Comparison of ENCODE assay signal across 17 cellular contexts in the genomic region with DNA sequence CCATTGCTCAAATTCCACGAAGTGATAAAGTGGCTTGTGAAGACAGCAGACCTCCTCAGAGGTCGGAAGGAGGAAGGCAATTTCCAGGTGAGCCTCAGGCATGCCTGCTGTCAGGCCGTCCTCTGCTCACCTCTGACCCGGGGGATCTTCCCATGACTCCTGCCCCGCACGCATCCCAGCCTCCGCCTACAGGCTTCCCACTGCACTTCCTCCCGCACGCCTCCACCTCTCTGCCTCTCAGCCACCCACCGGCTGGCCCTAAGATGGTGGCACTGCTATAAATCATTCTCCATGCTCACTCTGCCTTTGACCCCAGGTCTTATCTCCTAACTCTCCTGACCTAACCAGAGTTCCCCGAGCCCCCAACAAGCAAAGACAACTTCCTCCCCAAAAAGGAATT. TPM values are rescaled to one million over a fixed set of nuclear protein-coding genes. Genes with fewer than 3 reads are reported as not detected.
DNase-seq lines count a peak whose midpoint lies in the region; ATAC-seq, FAIRE-seq and TF ChIP-seq lines count a peak whose summit lies in the region.
"Had no signal": no experiment of that assay in that cellular context is flagged by ENCODE, and none has a peak within 500 bp of the region (broad histone marks: within the 10 kb centered on the region; RNA-seq: fewer than 3 reads in every experiment).

No MANE protein-coding gene starts in this region.

- H3K4me1 ChIP-seq in HEK293 (ENCODE audit: control insufficient read depth, insufficient read depth, low read length) (no peaks in the 10 kb centered on the region), astrocyte (ENCODE audit: insufficient read depth, low read length) (no peaks in the 10 kb centered on the region), keratinocyte (ENCODE audit: control insufficient read depth, extremely low read depth, insufficient read depth, low read length) (peaks cover 10% of the 10 kb centered on the region)
- H3K4me1 ChIP-seq: A549, BE2C, HAP-1, Peyer's patch, SJSA1 had no signal

- H3K27me3 ChIP-seq in astrocyte (ENCODE audit: insufficient read depth, low read length) (no peaks in the 10 kb centered on the region), keratinocyte (ENCODE audit: control insufficient read depth, extremely low read depth, insufficient read depth, low read length) (no peaks in the 10 kb centered on the region)
- H3K27me3 ChIP-seq: BE2C, Peyer's patch, SJSA1 had no signal

- H3K27ac ChIP-seq in HEK293 (ENCODE audit: extremely low read depth, low read depth, low read length) (no peak overlapping the region), astrocyte (ENCODE audit: low read depth, low read length) (no peak overlapping the region), keratinocyte (ENCODE audit: control insufficient read depth, insufficient read depth, low read length) (no peak overlapping the region)
- H3K27ac ChIP-seq: Peyer's patch, SJSA1 had no signal

- H3K9ac ChIP-seq in astrocyte (ENCODE audit: low read length) (no peak overlapping the region), keratinocyte (ENCODE audit: control insufficient read depth, extremely low read depth, insufficient read depth, low read length) (no peak overlapping the region)

- CTCF ChIA-PET in HEK293 (lab: Yijun Ruan, JAX): interaction anchor here (1.6 kb wide), 1 partner anchor 13 kb away, joined by 4 read pairs; no protein-coding TSS in a partner anchor

- POLR2A ChIA-PET in HEK293 (lab: Yijun Ruan, JAX): no interaction called here

- H3K4me3 Mint-ChIP-seq in astrocyte (ENCODE audit: unreplicated experiment) (peak overlapping the region; percentile 9), immature natural killer cell (no peak overlapping the region)
- H3K4me3 Mint-ChIP-seq in activated naive CD8-positive, alpha-beta T cell treated with anti-CD3 and anti-CD28 coated beads, Interleukin-2, amount 50 U/mL, for 24 hours: no peak overlapping the region
- H3K4me3 Mint-ChIP-seq: IgD-negative memory B cell had no signal

- H3K4me3 ChIP-seq in HEK293 (ENCODE audit: low read depth, low read length): no peak overlapping the region
- no peak overlapping the region for H3K4me3 ChIP-seq in astrocyte (ENCODE audit: insufficient read depth, low read depth, low read length)
- H3K4me3 ChIP-seq in keratinocyte (ENCODE audit: control insufficient read depth in 2 of 3, extremely low read depth in 1 of 3, insufficient read depth in 2 of 3, low read depth in 1 of 3, low read length in 3 of 3): no peak overlapping the region
- H3K4me3 ChIP-seq: A549, HAP-1, Peyer's patch, SJSA1 had no signal

- FAIRE-seq in astrocyte (lab: Jason Lieb, UNC) (no peak), keratinocyte (lab: Jason Lieb, UNC) (no peak)
- FAIRE-seq: A549 had no signal

- H2AFZ ChIP-seq in astrocyte (ENCODE audit: low read depth, low read length) (no peak overlapping the region), keratinocyte (ENCODE audit: control insufficient read depth, low read length) (peak overlapping the region; percentile 38)

- H3K27ac Mint-ChIP-seq in astrocyte (ENCODE audit: unreplicated experiment) (no peak overlapping the region), immature natural killer cell (no peak overlapping the region)
- H3K27ac Mint-ChIP-seq in activated naive CD8-positive, alpha-beta T cell treated with anti-CD3 and anti-CD28 coated beads, Interleukin-2, amount 50 U/mL, for 24 hours: no peak overlapping the region
- H3K27ac Mint-ChIP-seq: IgD-negative memory B cell had no signal

- DNase-seq in astrocyte (ENCODE audit: low read depth) (no peak), keratinocyte (ENCODE audit: low read depth, low spot score) (no peak), immature natural killer cell (no peak)
- DNase-seq in activated naive CD8-positive, alpha-beta T cell treated with anti-CD3 and anti-CD28 coated beads, Interleukin-2, amount 50 U/mL, for 24 hours: no peak
- DNase-seq: BE2C, EL, NCI-H1105 treated with DMSO at 0.1 percent for 48 hours, NCI-H345, NCI-H82, Peyer's patch had no signal

- H3K36me3 ChIP-seq in HEK293 (ENCODE audit: control insufficient read depth in 2 of 2, insufficient read depth in 1 of 2, low read length in 2 of 2) (no peaks in the 10 kb centered on the region), astrocyte (ENCODE audit: insufficient read depth, low read length) (no peaks in the 10 kb centered on the region), keratinocyte (ENCODE audit: control insufficient read depth in 2 of 2, extremely low read depth in 1 of 2, insufficient read depth in 2 of 2, low read length in 2 of 2) (no peaks in the 10 kb centered on the region)
- H3K36me3 ChIP-seq: BE2C, HAP-1, Peyer's patch, SJSA1 had no signal

- H3K4me2 ChIP-seq in astrocyte (ENCODE audit: low read length) (no peak overlapping the region), keratinocyte (ENCODE audit: control insufficient read depth, extremely low read depth, insufficient read depth, low read depth, low read length) (no peak overlapping the region)
- H3K4me2 ChIP-seq: A549 had no signal

- H3K79me2 ChIP-seq in astrocyte (ENCODE audit: insufficient read depth, low read length) (peaks cover 2% of the 10 kb centered on the region), keratinocyte (ENCODE audit: control insufficient read depth, insufficient read depth, low read length) (no peaks in the 10 kb centered on the region)

- no peaks in the 10 kb centered on the region for H3K36me3 Mint-ChIP-seq in astrocyte (ENCODE audit: low read depth, unreplicated experiment)
- no peaks in the 10 kb centered on the region for H3K36me3 Mint-ChIP-seq in activated naive CD8-positive, alpha-beta T cell treated with anti-CD3 and anti-CD28 coated beads, Interleukin-2, amount 50 U/mL, for 24 hours (ENCODE audit: low read depth)
- no peaks in the 10 kb centered on the region for H3K36me3 Mint-ChIP-seq in immature natural killer cell

- H3K4me1 Mint-ChIP-seq in astrocyte (ENCODE audit: low read depth, unreplicated experiment) (peaks cover 20% of the 10 kb centered on the region), immature natural killer cell (no peaks in the 10 kb centered on the region)
- no peaks in the 10 kb centered on the region for H3K4me1 Mint-ChIP-seq in activated naive CD8-positive, alpha-beta T cell treated with anti-CD3 and anti-CD28 coated beads, Interleukin-2, amount 50 U/mL, for 24 hours

- H4K20me1 ChIP-seq in astrocyte (ENCODE audit: insufficient read depth, low read length): no peaks in the 10 kb centered on the region
- H4K20me1 ChIP-seq in keratinocyte (ENCODE audit: control insufficient read depth, extremely low read depth, insufficient read depth, low read length): no peaks in the 10 kb centered on the region

- dilution Hi-C loops in keratinocyte (cut with MboI; ENCODE audit: extremely low pct_ligation_motif_present, low sequenced_read_pairs): no loop called here

- H3K9me3 ChIP-seq in HEK293 (ENCODE audit: control insufficient read depth, insufficient read depth, low read depth, low read length) (peaks cover 2% of the 10 kb centered on the region; the same call in 1 of the 2 replicates), astrocyte (ENCODE audit: insufficient read depth, low read depth, low read length) (peaks cover 4% of the 10 kb centered on the region), keratinocyte (ENCODE audit: control insufficient read depth, low read depth, low read length) (no peaks in the 10 kb centered on the region)
- H3K9me3 ChIP-seq: BE2C, SJSA1 had no signal

- H3K27me3 Mint-ChIP-seq in astrocyte (ENCODE audit: low read depth, unreplicated experiment): no peaks in the 10 kb centered on the region
- peaks cover 6% of the 10 kb centered on the region for H3K27me3 Mint-ChIP-seq in activated naive CD8-positive, alpha-beta T cell treated with anti-CD3 and anti-CD28 coated beads, Interleukin-2, amount 50 U/mL, for 24 hours
- H3K27me3 Mint-ChIP-seq in immature natural killer cell (ENCODE audit: low read depth in 3 of 3): peaks cover 2 to 7% (median 4%) of the 10 kb centered on the region in 3 donors

- TF ChIP-seq CTCF in HEK293 (tag by site-specific recombination; IDR thresholded peaks at IDR 0.05) (no peak), astrocyte (IDR thresholded peaks at IDR 0.05; ENCODE audit: insufficient read depth, low read depth, low read length) (no peak), keratinocyte (optimal IDR thresholded peaks at IDR 0.05 in 1 of 3, IDR thresholded peaks at IDR 0.05 in 1 of 3, conservative IDR thresholded peaks at IDR 0.05 in 1 of 3; ENCODE audit: extremely low read depth in 1 of 3, insufficient read depth in 2 of 3, low read length in 3 of 3) (no peak)

- H3K9me1 ChIP-seq in keratinocyte (ENCODE audit: control insufficient read depth, extremely low read depth, insufficient read depth, low read length): no peaks in the 10 kb centered on the region

- ATAC-seq in HG03039 (IDR thresholded peaks at IDR 0.05; ENCODE audit: unreplicated experiment) (no peak), GM21723 (IDR thresholded peaks at IDR 0.05; ENCODE audit: unreplicated experiment) (no peak)
- ATAC-seq in activated naive CD8-positive, alpha-beta T cell treated with anti-CD3 and anti-CD28 coated beads, Interleukin-2, amount 50 U/mL, for 24 hours: no peak
- ATAC-seq: A549 had no signal

- H3K9me3 Mint-ChIP-seq in astrocyte (ENCODE audit: unreplicated experiment) (peaks cover 12% of the 10 kb centered on the region), immature natural killer cell (peaks cover 3 to 9% (median 6%) of the 10 kb centered on the region in 6 donors)
- peaks cover 8% of the 10 kb centered on the region for H3K9me3 Mint-ChIP-seq in activated naive CD8-positive, alpha-beta T cell treated with anti-CD3 and anti-CD28 coated beads, Interleukin-2, amount 50 U/mL, for 24 hours

TF ChIP-seq in HEK293, 187 proteins besides CTCF, POLR2A, EP300 and RAD21 (continues in another document):
- TF ChIP-seq ZFHX2 (tag by site-specific recombination; conservative IDR thresholded peaks at IDR 0.05) (peak; percentile 91), EGR2 (tag by site-specific recombination; IDR thresholded peaks at IDR 0.05; ENCODE audit: low read depth) (peak; percentile 87)

RNA-seq across cellular contexts. Expression of a gene that starts 49.4 kb away (rescaled TPM):
- 3.2 and 3.4 TPM in 2 replicates for total RNA-seq in astrocyte
- polyA plus RNA-seq in keratinocyte (0.49 to 0.73 TPM (median 0.67 TPM) in 3 replicates), immature natural killer cell (not detected)
- 0.12 TPM for polyA plus RNA-seq in keratinocyte (2011; ENCODE audit: low read depth)
- polyA plus RNA-seq in keratinocyte (2011; cell fraction: cytosol; rRNA removed): 0.27 and 0.46 TPM in 2 replicates
- 0.80 and 0.88 TPM in 2 replicates for polyA plus RNA-seq in keratinocyte (2011; cell fraction: nucleus; rRNA removed)
- polyA plus RNA-seq in keratinocyte (2012; ENCODE audit: low replicate concordance): 0.04 and 0.92 TPM in 2 replicates
- 0.07 to 1.9 TPM (median 0.99 TPM) in 3 replicates for polyA minus RNA-seq in keratinocyte
- 0.38 TPM for polyA minus RNA-seq in keratinocyte (2011; cell fraction: cytosol; rRNA and poly(A)+ RNA removed)
- 1.5 and 2.9 TPM in 2 replicates for polyA minus RNA-seq in keratinocyte (2011; cell fraction: nucleus; rRNA and poly(A)+ RNA removed)
- polyA plus RNA-seq: IgD-negative memory B cell had no signal
